In genomic region chr7:95322396-95322795, GRCh38 we compare ENCODE assay signal across 25 cellular contexts. TPM values are rescaled to one million over a fixed set of nuclear protein-coding genes. Genes with fewer than 3 reads are reported as not detected.
"Had no signal": no experiment of that assay in that cellular context is flagged by ENCODE, and none has a peak within 500 bp of the region (broad histone marks: within the 10 kb centered on the region; RNA-seq: fewer than 3 reads in every experiment).

No MANE protein-coding gene starts in this region.

- H3K36me3 ChIP-seq: cardiac muscle cell, lower lobe of right lung, thoracic aorta had no signal

- DNase-seq: activated B cell treated with CpG ODN at 0.5 μM for 24 hours; activated CD4-positive, alpha-beta T cell treated with anti-CD3 and anti-CD28 coated beads for 36 hours; activated CD4-positive, alpha-beta T cell treated with anti-CD3 and anti-CD28 coated beads, Interleukin-2, amount 50 U/mL, for 4 hours; activated CD8-positive, alpha-beta memory T cell treated with anti-CD3 and anti-CD28 coated beads for 24 hours; activated CD8-positive, alpha-beta memory T cell treated with anti-CD3 and anti-CD28 coated beads, Interleukin-2, amount 50 U/mL, for 4 hours; activated T-cell treated with anti-CD3 and anti-CD28 coated beads, Interleukin-2, amount 50 U/mL, for 24 hours; amniotic stem cell; effector CD8-positive, alpha-beta T cell; erythroblast; foreskin melanocyte; kidney; lower lobe of right lung; mesendoderm; mucosa of descending colon; occipital lobe; posterior cingulate gyrus; stimulated activated CD4-positive, alpha-beta T cell treated with anti-CD3 and anti-CD28 coated beads, Interleukin-4, amount 100 ng/mL, for 24 hours; stimulated activated naive CD4-positive, alpha-beta T cell treated with Interleukin-2 at 50 U/mL for 16 hours had no signal

- H3K4me3 ChIP-seq: cardiac muscle cell, lower lobe of right lung, mucosa of descending colon, thoracic aorta had no signal

- H3K4me1 ChIP-seq: lower lobe of right lung had no signal

- ATAC-seq: activated CD4-positive, alpha-beta T cell treated with anti-CD3 and anti-CD28 coated beads for 36 hours; activated T-helper 17 cell treated with anti-CD3 and anti-CD28 coated beads, Interleukin-2, amount 50 U/mL, for 72 hours; lower lobe of right lung; mucosa of descending colon had no signal

- H3K9me3 ChIP-seq: lower lobe of right lung, mucosa of descending colon, thoracic aorta had no signal

- H3K27ac ChIP-seq: cardiac muscle cell, lower lobe of right lung, thoracic aorta had no signal

RNA-seq across cellular contexts. Expression of gene PON1, which starts 1.9 kb away (rescaled TPM):
- total RNA-seq: activated B cell treated with CpG ODN at 0.5 μM for 24 hours; activated CD4-positive, alpha-beta T cell treated with anti-CD3 and anti-CD28 coated beads for 36 hours; activated T-helper 17 cell treated with anti-CD3 and anti-CD28 coated beads, Interleukin-2, amount 50 U/mL, for 72 hours; cardiac muscle cell; cerebellum; kidney; mucosa of descending colon; neural crest cell; occipital lobe; renal cortical epithelial cell; T-helper 1 cell treated with Interleukin-12 subunit alpha and Interleukin-12 subunit beta and Interleukin-4 antibody, amounts not matched to agents 30 ng/mL and 1 ng/mL, for 36 hours; thoracic aorta had no signal
